ENCODE assay signal across 28 cellular contexts in genomic region chr1:2828586-2829250, GRCh38.
"Had no signal": no experiment of that assay in that cellular context is flagged by ENCODE, and none has a peak within 500 bp of the region (broad histone marks: within the 10 kb centered on the region; RNA-seq: fewer than 3 reads in every experiment).

No MANE protein-coding gene starts in this region.

- H3K27me3 Mint-ChIP-seq: type B pancreatic cell had no signal

- H3K4me1 ChIP-seq: pancreas, psoas muscle, right lobe of liver, sigmoid colon, suprapubic skin, testis, tibial artery, transverse colon, upper lobe of right lung, uterus had no signal

- H3K27ac ChIP-seq: pancreas, psoas muscle, right lobe of liver, sigmoid colon, suprapubic skin, testis, tibial artery, transverse colon, upper lobe of right lung, uterus had no signal

- H3K36me3 ChIP-seq: pancreas, right lobe of liver, sigmoid colon, suprapubic skin, tibial artery, transverse colon, upper lobe of right lung, uterus had no signal

- FAIRE-seq: pancreas, small intestine had no signal

- H3K27me3 ChIP-seq: pancreas, right lobe of liver, testis, uterus had no signal

- H3K9me3 Mint-ChIP-seq: natural killer cell treated with Interleukin-12 subunit alpha and Interleukin-12 subunit beta and Interleukin-15 and Interleukin-18, amount 100 ng/mL, for 72 hours; type B pancreatic cell had no signal

- H3K4me3 ChIP-seq: pancreas, psoas muscle, right lobe of liver, sigmoid colon, suprapubic skin, testis, tibial artery, transverse colon, upper lobe of right lung, uterus had no signal

- H3K27ac Mint-ChIP-seq: naive B cell; natural killer cell treated with Interleukin-12 subunit alpha and Interleukin-12 subunit beta and Interleukin-15 and Interleukin-18, amount 100 ng/mL, for 72 hours; nephron progenitor cell; stimulated activated memory B cell treated with anti-CD40 and anti-IgM and Interleukin-4, amounts not matched to agents 10 μg/mL and 1 μg/mL and 100 μg/mL, for 72 hours; stimulated activated naive CD8-positive, alpha-beta T cell treated with anti-CD3 and anti-CD28 coated beads, Interleukin-15, amount 100 ng/mL, for 72 hours; type B pancreatic cell had no signal

- H3K9me3 ChIP-seq: pancreas, psoas muscle, right lobe of liver, suprapubic skin, testis, transverse colon, upper lobe of right lung had no signal

- ATAC-seq: naive thymus-derived CD8-positive, alpha-beta T cell; natural killer cell treated with Interleukin-12 subunit alpha and Interleukin-12 subunit beta and Interleukin-15 and Interleukin-18, amount 100 ng/mL, for 72 hours; pancreas; psoas muscle; right cardiac atrium; right lobe of liver; stimulated activated memory B cell treated with anti-CD40 and anti-IgM and Interleukin-4, amounts not matched to agents 10 μg/mL and 1 μg/mL and 100 μg/mL, for 72 hours; stimulated activated naive CD8-positive, alpha-beta T cell treated with anti-CD3 and anti-CD28 coated beads, Interleukin-15, amount 100 ng/mL, for 72 hours; stimulated activated naive CD8-positive, alpha-beta T cell treated with anti-CD3 and anti-CD28 coated beads, Interleukin-15, Interleukin-2, amounts not matched to agents 100 U/mL and 50 U/mL, for 24 hours; upper lobe of right lung had no signal

- DNase-seq: naive B cell; nephron progenitor cell; occipital lobe; pancreas; right cardiac atrium; sigmoid colon; small intestine; stimulated activated CD4-positive, alpha-beta T cell treated with anti-CD3 and anti-CD28 coated beads, Interleukin-15, amount 100 ng/mL, for 24 hours; stimulated activated CD4-positive, alpha-beta T cell treated with anti-CD3 and anti-CD28 coated beads, Interleukin-4, amount 100 ng/mL, for 1 hour; stimulated activated CD4-positive, alpha-beta T cell treated with anti-CD3 and anti-CD28 coated beads, Interleukin-4, amount 100 ng/mL, for 4 hours; stimulated activated CD8-positive, alpha-beta memory T cell treated with anti-CD3 and anti-CD28 coated beads, Interleukin-4, amount 100 ng/mL, for 48 hours; stimulated activated naive CD4-positive, alpha-beta T cell; stimulated activated naive CD8-positive, alpha-beta T cell treated with anti-CD3 and anti-CD28 coated beads, Interleukin-15, amount 100 ng/mL, for 72 hours; stimulated activated naive CD8-positive, alpha-beta T cell treated with anti-CD3 and anti-CD28 coated beads, Interleukin-15, Interleukin-2, amounts not matched to agents 100 U/mL and 50 U/mL, for 24 hours; substantia nigra; testis; tibial artery; transverse colon; upper lobe of right lung; uterus had no signal

- H3K4me1 Mint-ChIP-seq: nephron progenitor cell; neural crest cell; stimulated activated memory B cell treated with anti-CD40 and anti-IgM and Interleukin-4, amounts not matched to agents 10 μg/mL and 1 μg/mL and 100 μg/mL, for 72 hours had no signal

- H3K36me3 Mint-ChIP-seq: natural killer cell treated with Interleukin-12 subunit alpha and Interleukin-12 subunit beta and Interleukin-15 and Interleukin-18, amount 100 ng/mL, for 72 hours; stimulated activated memory B cell treated with anti-CD40 and anti-IgM and Interleukin-4, amounts not matched to agents 10 μg/mL and 1 μg/mL and 100 μg/mL, for 72 hours; type B pancreatic cell had no signal

- H3K4me3 Mint-ChIP-seq: naive B cell; naive thymus-derived CD8-positive, alpha-beta T cell; natural killer cell treated with Interleukin-12 subunit alpha and Interleukin-12 subunit beta and Interleukin-15 and Interleukin-18, amount 100 ng/mL, for 72 hours; nephron progenitor cell; neural crest cell; stimulated activated memory B cell treated with anti-CD40 and anti-IgM and Interleukin-4, amounts not matched to agents 10 μg/mL and 1 μg/mL and 100 μg/mL, for 72 hours; stimulated activated naive CD8-positive, alpha-beta T cell treated with anti-CD3 and anti-CD28 coated beads, Interleukin-15, amount 100 ng/mL, for 72 hours; type B pancreatic cell had no signal
